In genomic region chr1:7667625-7668218, GRCh38 we compare ENCODE assay signal across 8 cellular contexts.
DNase-seq lines count a peak whose midpoint lies in the region; ATAC-seq and TF ChIP-seq lines count a peak whose summit lies in the region.

No MANE protein-coding gene starts in this region.

- H3K4me1 ChIP-seq in CD4-positive, CD25-positive, alpha-beta regulatory T cell (ENCODE audit: control insufficient read depth, insufficient read depth, low read length, poor library complexity, severe bottlenecking): peaks cover 17% of the 10 kb centered on the region
- H3K4me1 ChIP-seq in liver (ENCODE audit: control insufficient read depth in 4 of 4, insufficient read depth in 4 of 4, low read length in 3 of 4): peaks cover 0 to 3% (median under 1%) of the 10 kb centered on the region in 4 donors

- no peak overlapping the region for H3K4me3 Mint-ChIP-seq in CD4-positive, CD25-positive, alpha-beta regulatory T cell

- no peaks in the 10 kb centered on the region for H3K9me3 ChIP-seq in CD4-positive, CD25-positive, alpha-beta regulatory T cell (ENCODE audit: control insufficient read depth in 2 of 2, low read length in 2 of 2)
- no peaks in the 10 kb centered on the region for H3K9me3 ChIP-seq in liver (ENCODE audit: control insufficient read depth in 4 of 4, low read length in 3 of 4)

- no peak overlapping the region for H3K27ac Mint-ChIP-seq in CD4-positive, CD25-positive, alpha-beta regulatory T cell

- no peaks in the 10 kb centered on the region for H3K36me3 ChIP-seq in CD4-positive, CD25-positive, alpha-beta regulatory T cell (ENCODE audit: control insufficient read depth, insufficient read depth, low read length)
- no peaks in the 10 kb centered on the region for H3K36me3 ChIP-seq in liver (ENCODE audit: control insufficient read depth in 4 of 4, insufficient read depth in 3 of 4, low read depth in 1 of 4, low read length in 3 of 4)

- no peaks in the 10 kb centered on the region for H3K27me3 Mint-ChIP-seq in CD4-positive, CD25-positive, alpha-beta regulatory T cell

- H3K9ac ChIP-seq in liver (ENCODE audit: low read depth in 1 of 2, low read length in 2 of 2): no peak overlapping the region

- peak; percentile 52 to 73 for ATAC-seq in CD4-positive, CD25-positive, alpha-beta regulatory T cell (ENCODE audit: low read depth in 2 of 2)
- ATAC-seq in GM18858 (IDR thresholded peaks at IDR 0.05; ENCODE audit: unreplicated experiment): no peak

- no peak overlapping the region for H3K27ac ChIP-seq in CD4-positive, CD25-positive, alpha-beta regulatory T cell (ENCODE audit: insufficient read depth, low read length, poor library complexity, severe bottlenecking)
- no peak overlapping the region for H3K27ac ChIP-seq in coronary artery
- no peak overlapping the region for H3K27ac ChIP-seq in liver (ENCODE audit: low read depth in 1 of 2, low read length in 2 of 2)

- peak; percentile 99 for TF ChIP-seq CTCF in coronary artery (IDR thresholded peaks at IDR 0.05)
- peak; percentile 100 for TF ChIP-seq CTCF in liver (IDR thresholded peaks at IDR 0.05; ENCODE audit: low read depth, low read length, missing input control)

- no peaks in the 10 kb centered on the region for H3K36me3 Mint-ChIP-seq in CD4-positive, CD25-positive, alpha-beta regulatory T cell

- peak; percentile 99 for TF ChIP-seq RAD21 in liver (IDR thresholded peaks at IDR 0.05)

- peak; percentile 68 to 80 (median 71) for DNase-seq in CD4-positive, CD25-positive, alpha-beta regulatory T cell
- peak; percentile 63 for DNase-seq in H4 (ENCODE audit: low spot score)
- peak; percentile 52 for DNase-seq in NCI-H446 treated with DMSO at 0.1 percent for 48 hours (lab: John Stamatoyannopoulos, UW)
- peak; percentile 83 for DNase-seq in activated CD4-positive, alpha-beta T cell treated with anti-CD3 and anti-CD28 coated beads, Interleukin-2, amount 50 U/mL, for 1 hour
- DNase-seq in coronary artery (ENCODE audit: low spot score): peak; percentile 84
- DNase-seq in stimulated activated CD4-positive, alpha-beta T cell treated with anti-CD3 and anti-CD28 coated beads, Interleukin-4, amount 100 ng/mL, for 4 hours: peak; percentile 73 to 85

- H3K4me3 ChIP-seq in CD4-positive, CD25-positive, alpha-beta regulatory T cell (ENCODE audit: low read depth, low read length): no peak overlapping the region
- H3K4me3 ChIP-seq in coronary artery (no peak overlapping the region), liver (ENCODE audit: low read depth in 1 of 3, low read length in 3 of 3) (no peak overlapping the region)

- peaks cover 0 to 1% (median 0%) of the 10 kb centered on the region in 7 donors for H3K9me3 Mint-ChIP-seq in CD4-positive, CD25-positive, alpha-beta regulatory T cell

- peaks cover 0 to 25% (median 8%) of the 10 kb centered on the region in 4 donors for H3K4me1 Mint-ChIP-seq in CD4-positive, CD25-positive, alpha-beta regulatory T cell

- 22% methylated on average over 11 of the region's 11 CpGs for WGBS in liver

- no peaks in the 10 kb centered on the region for H3K27me3 ChIP-seq in CD4-positive, CD25-positive, alpha-beta regulatory T cell (ENCODE audit: control insufficient read depth, insufficient read depth, low read length)
- H3K27me3 ChIP-seq in liver (ENCODE audit: control insufficient read depth in 4 of 4, insufficient read depth in 4 of 4, low read length in 3 of 4): no peaks in the 10 kb centered on the region

TF ChIP-seq in liver, 16 proteins besides CTCF, POLR2A, EP300 and RAD21:
- no peak for TF ChIP-seq REST (IDR thresholded peaks at IDR 0.05)
- TF ChIP-seq SP1 (IDR thresholded peaks at IDR 0.05): no peak
- no peak for TF ChIP-seq FOXA2 (IDR thresholded peaks at IDR 0.05)
- no peak for TF ChIP-seq GABPA (IDR thresholded peaks at IDR 0.05 in 1 of 2, conservative IDR thresholded peaks at IDR 0.05 in 1 of 2)
- TF ChIP-seq ZBTB33 (IDR thresholded peaks at IDR 0.05): no peak
- TF ChIP-seq JUND (IDR thresholded peaks at IDR 0.05): no peak
- no peak for TF ChIP-seq EGR1 (IDR thresholded peaks at IDR 0.05; ENCODE audit: low read depth in 2 of 2)
TF ChIP-seq in liver: peak in this region for 0.
